Comparison of ENCODE assay signal across 21 cellular contexts in the genomic region with DNA sequence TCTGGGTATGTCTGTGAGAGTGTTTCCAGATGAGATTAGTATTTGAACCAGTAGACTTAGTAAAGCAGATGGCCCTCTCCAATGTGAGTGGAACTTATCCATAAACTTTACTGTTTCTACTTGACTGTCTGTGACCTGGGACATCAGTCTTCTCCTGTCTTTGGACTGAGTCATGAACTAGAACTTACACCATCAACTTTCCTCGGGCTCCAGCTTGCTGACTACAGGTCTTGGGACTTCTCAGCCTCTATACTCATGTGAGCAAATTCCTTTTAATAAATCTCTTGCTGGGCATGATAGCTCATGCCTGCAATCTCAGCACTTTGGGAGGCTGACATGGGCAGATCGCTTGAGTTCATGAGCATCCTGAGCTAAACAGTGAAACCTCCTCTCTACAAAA.
"Had no signal": no experiment of that assay in that cellular context is flagged by ENCODE, and none has a peak within 500 bp of the region (broad histone marks: within the 10 kb centered on the region; RNA-seq: fewer than 3 reads in every experiment).

No MANE protein-coding gene starts in this region.

- H3K27me3 ChIP-seq: MG63 had no signal

- H3K4me3 ChIP-seq: MG63 had no signal

- H3K9me3 ChIP-seq: MG63, SK-N-SH had no signal

- H3K36me3 ChIP-seq: MG63 had no signal

- DNase-seq: IMR-90, Karpas-422, KG1, MG63, NCI-H1092 treated with DMSO at 0.1 percent for 48 hours, NCI-H1436, NCI-H187, NCI-H2029, NCI-H2081 treated with DMSO at 0.1 percent for 48 hours, NCI-H2171, NCI-H226, NCI-H446, NCI-H510A, NCI-H524 treated with DMSO at 0.1 percent for 48 hours, NCI-H69, NCI-H774, Right ventricle myocardium superior, RPMI8226, SK-N-SH, SW 1271 had no signal

- ATAC-seq: HepG2 had no signal
